Comparison of ENCODE assay signal across 10 cellular contexts in the genomic region with DNA sequence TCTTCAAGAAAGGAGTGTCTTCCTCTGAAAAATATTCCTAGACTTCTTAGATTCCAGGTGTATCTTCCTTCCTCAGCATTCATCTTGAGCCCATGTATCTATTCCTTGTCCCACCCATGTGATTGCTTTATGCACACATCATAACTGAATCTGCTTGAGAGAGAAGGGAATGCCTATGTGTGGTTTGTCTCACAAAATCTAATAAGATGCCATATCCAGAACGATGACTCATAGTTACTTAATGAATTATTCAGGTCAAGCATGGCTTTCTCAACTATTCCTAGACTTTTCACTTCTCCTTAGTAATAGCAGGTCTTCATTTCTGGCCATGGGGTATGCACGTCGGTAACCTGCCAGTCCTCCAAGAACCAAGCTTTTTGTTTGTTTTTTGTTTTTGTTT.
DNase-seq lines count a peak whose midpoint lies in the region; ATAC-seq, FAIRE-seq and TF ChIP-seq lines count a peak whose summit lies in the region.
"Had no signal": no experiment of that assay in that cellular context is flagged by ENCODE, and none has a peak within 500 bp of the region (broad histone marks: within the 10 kb centered on the region; RNA-seq: fewer than 3 reads in every experiment).

No MANE protein-coding gene starts in this region.

- no peaks in the 10 kb centered on the region for H3K27me3 Mint-ChIP-seq in IgD-negative memory B cell
- no peaks in the 10 kb centered on the region for H3K27me3 Mint-ChIP-seq in type B pancreatic cell

- no peaks in the 10 kb centered on the region for H3K27me3 ChIP-seq in bronchial epithelial cell (ENCODE audit: control insufficient read depth, insufficient read depth, low read length)
- no peaks in the 10 kb centered on the region for H3K27me3 ChIP-seq in lung (ENCODE audit: control insufficient read depth, insufficient read depth)

- no peaks in the 10 kb centered on the region for H3K9me3 ChIP-seq in lung (ENCODE audit: control insufficient read depth in 2 of 2, insufficient read depth in 1 of 2, low read length in 1 of 2)

- ATAC-seq in lung (ENCODE audit: insufficient read depth, low FRiP score), result no peak
- no peak for ATAC-seq in GM18907 (IDR thresholded peaks at IDR 0.05; ENCODE audit: unreplicated experiment)
- ATAC-seq in HG02840 (IDR thresholded peaks at IDR 0.05; ENCODE audit: low FRiP score, unreplicated experiment), result no peak
- ATAC-seq: activated T-cell treated with anti-CD3 and anti-CD28 coated beads, Interleukin-2, amount 50 U/mL, for 72 hours; naive thymus-derived CD4-positive, alpha-beta T cell had no signal

- H3K27ac ChIP-seq in lung (ENCODE audit: low read depth in 1 of 2, low read length in 1 of 2), result peak overlapping the region; percentile 30 to 42

- WGBS in lung, 2 donors, result 83 to 93% methylated on average over 3 of the region's 3 CpGs

- peaks cover 7 to 25% of the 10 kb centered on the region in 2 donors for H3K4me1 ChIP-seq in lung (ENCODE audit: control insufficient read depth in 2 of 2, insufficient read depth in 2 of 2, low read length in 2 of 2)

- DNase-seq in bronchial epithelial cell (ENCODE audit: low read depth) (peak; percentile 58), lung (ENCODE audit: low spot score) (no peak), type B pancreatic cell (ENCODE audit: extremely low spot score, unreplicated experiment) (no peak), T1000 (lab: John Stamatoyannopoulos, UW) (no peak)
- DNase-seq: activated T-cell treated with anti-CD3 and anti-CD28 coated beads, Interleukin-2, amount 50 U/mL, for 72 hours; naive thymus-derived CD4-positive, alpha-beta T cell; T-helper 2 cell had no signal

- FAIRE-seq in bronchial epithelial cell (lab: Jason Lieb, UNC), result no peak

- no peak overlapping the region for H3K4me3 ChIP-seq in bronchial epithelial cell (ENCODE audit: low read depth, low read length)
- H3K4me3 ChIP-seq in lung, result no peak overlapping the region

- peaks cover 17% of the 10 kb centered on the region for H3K36me3 Mint-ChIP-seq in IgD-negative memory B cell
- H3K36me3 Mint-ChIP-seq in type B pancreatic cell, result peaks cover 27% of the 10 kb centered on the region

- H3K9me3 Mint-ChIP-seq in IgD-negative memory B cell (peaks cover 0 to 4% (median 1%) of the 10 kb centered on the region in 3 donors), type B pancreatic cell (peaks cover 6% of the 10 kb centered on the region)

- H3K4me1 Mint-ChIP-seq in IgD-negative memory B cell, result peaks cover 67 to 88% (median 78%) of the 10 kb centered on the region in 3 donors
- peaks cover 42% of the 10 kb centered on the region for H3K4me1 Mint-ChIP-seq in type B pancreatic cell (ENCODE audit: unreplicated experiment)

- H3K27ac Mint-ChIP-seq in IgD-negative memory B cell (peak overlapping the region in 2 of 3 donors; percentile 75 to 80), type B pancreatic cell (peak overlapping the region; percentile 55)
- H3K27ac Mint-ChIP-seq: activated T-cell treated with anti-CD3 and anti-CD28 coated beads, Interleukin-2, amount 50 U/mL, for 72 hours; naive thymus-derived CD4-positive, alpha-beta T cell had no signal

- no peaks in the 10 kb centered on the region for H3K36me3 ChIP-seq in bronchial epithelial cell (ENCODE audit: control insufficient read depth, insufficient read depth, low read length)
- no peaks in the 10 kb centered on the region for H3K36me3 ChIP-seq in lung (ENCODE audit: control insufficient read depth in 2 of 2, insufficient read depth in 2 of 2, low read length in 2 of 2)

- TF ChIP-seq CTCF in bronchial epithelial cell (IDR thresholded peaks at IDR 0.05; ENCODE audit: insufficient read depth, low read length, severe bottlenecking), result no peak
- no peak for TF ChIP-seq CTCF in lung (IDR thresholded peaks at IDR 0.05; ENCODE audit: control extremely low read depth, extremely low read depth)
- TF ChIP-seq CTCF in type B pancreatic cell (conservative IDR thresholded peaks at IDR 0.05), result no peak

- H3K4me3 Mint-ChIP-seq in IgD-negative memory B cell (no peak overlapping the region), type B pancreatic cell (no peak overlapping the region)
- H3K4me3 Mint-ChIP-seq: activated T-cell treated with anti-CD3 and anti-CD28 coated beads, Interleukin-2, amount 50 U/mL, for 72 hours; naive thymus-derived CD4-positive, alpha-beta T cell had no signal
